9 cellular contexts compared by ENCODE assay signal in the genomic region with DNA sequence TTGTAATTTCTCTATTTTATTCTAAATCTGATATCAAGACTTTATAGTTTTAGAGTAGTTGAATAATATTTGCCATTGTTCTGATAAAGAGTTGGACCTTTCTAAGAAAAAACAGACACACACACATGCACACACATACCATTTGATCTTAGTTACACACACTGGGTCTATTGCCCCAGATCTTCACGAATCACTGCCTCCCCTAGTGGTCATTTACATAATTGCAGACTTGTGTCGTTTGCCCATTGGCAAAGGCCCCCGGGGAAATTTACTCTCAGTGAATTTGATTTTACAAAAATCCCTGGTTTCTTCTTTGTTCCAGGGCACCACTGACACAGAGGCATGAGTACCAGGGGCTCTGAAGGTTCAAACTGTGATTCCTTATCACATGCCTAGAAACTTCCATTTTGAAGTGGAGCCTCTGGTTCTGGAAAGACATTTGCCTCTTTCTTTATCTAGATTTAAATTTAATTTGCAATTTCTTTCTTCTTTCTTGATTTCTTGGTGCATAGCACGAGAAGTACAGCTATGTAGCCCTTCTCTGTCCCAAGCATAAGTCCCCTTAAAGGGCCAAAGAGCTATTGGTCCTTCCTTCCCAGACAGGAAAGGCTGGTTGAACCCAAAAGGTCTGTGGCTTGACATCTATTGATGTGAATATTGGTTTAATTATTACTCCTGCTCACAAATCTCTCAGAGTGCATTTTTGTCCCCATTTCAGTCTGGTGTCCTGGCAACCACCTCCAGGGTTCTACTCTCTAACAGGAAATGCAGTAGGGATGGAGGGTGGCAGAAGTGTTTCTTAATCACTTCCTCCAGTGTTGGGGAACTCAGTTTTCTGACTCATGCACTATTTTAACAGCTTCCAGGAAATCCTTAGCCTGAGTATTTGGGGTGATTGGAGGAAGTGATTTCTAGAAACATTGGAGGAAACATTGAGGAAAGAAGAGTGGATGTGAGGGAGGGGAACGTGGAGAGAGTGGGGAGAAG. TPM values are rescaled to one million over a fixed set of nuclear protein-coding genes. Genes with fewer than 3 reads are reported as not detected.
A peak's percentile ranks its signal among the peaks of the same experiment; 100 is the strongest.
DNase-seq lines count a peak whose midpoint lies in the region; ATAC-seq, FAIRE-seq and TF ChIP-seq lines count a peak whose summit lies in the region.
"Had no signal": no experiment of that assay in that cellular context is flagged by ENCODE, and none has a peak within 500 bp of the region (broad histone marks: within the 10 kb centered on the region; RNA-seq: fewer than 3 reads in every experiment).

No MANE protein-coding gene starts in this region.

- no peak for TF ChIP-seq POLR2A in K562 (conservative IDR thresholded peaks at IDR 0.05)

- H3K4me1 Mint-ChIP-seq in type B pancreatic cell (ENCODE audit: unreplicated experiment) = no peaks in the 10 kb centered on the region

- H3K27ac ChIP-seq in K562 (ENCODE audit: extremely low read depth, low read depth, low read length) (no peak overlapping the region), left lung (no peak overlapping the region)

- BruUV-seq in K562 (replicated peaks; lab: Mats Ljungman, UMichigan) = no TSS peak

- H2AFZ ChIP-seq in K562 (ENCODE audit: low read depth, low read length) = no peak overlapping the region

- WGBS in K562 (ENCODE audit: insufficient coverage, low coverage, missing lambda C conversion rate) = 1% methylated on average over 5 of the region's 5 CpGs

- peaks cover 6% of the 10 kb centered on the region for H3K9me3 Mint-ChIP-seq in type B pancreatic cell

- H3K9me3 ChIP-seq in K562 (replicated peaks; ENCODE audit: control insufficient read depth, insufficient read depth, low read depth, low read length) (no peaks in the 10 kb centered on the region), left lung (no peaks in the 10 kb centered on the region)

- TF ChIP-seq RAD21 in K562 (CRISPR knock-in tag; conservative IDR thresholded peaks at IDR 0.05 in 1 of 2, IDR thresholded peaks at IDR 0.05 in 1 of 2) = peak; percentile 25 to 53; a peak in 2 of 4 replicates

- in situ Hi-C loops in K562 (cut with MboI) = no loop called here

- peak; percentile 87 for ATAC-seq in K562
- ATAC-seq in left lung = peak; percentile 69
- no peak for ATAC-seq in HG03571 (IDR thresholded peaks at IDR 0.05; ENCODE audit: unreplicated experiment)

- no peak overlapping the region for H3K9ac ChIP-seq in K562 (ENCODE audit: insufficient read depth in 1 of 2, low read depth in 2 of 2, low read length in 2 of 2)

- no peak for TF ChIP-seq EP300 in K562 (IDR thresholded peaks at IDR 0.05; ENCODE audit: low read length)

- peaks cover 3% of the 10 kb centered on the region for H3K36me3 Mint-ChIP-seq in type B pancreatic cell

- POLR2A ChIA-PET in AG04449 (lab: Yijun Ruan, JAX) (no interaction called here), K562 (lab: Yijun Ruan, JAX) (interaction anchor here (0.6 kb wide), 1 partner anchor 182 kb away, joined by 3 read pairs; no protein-coding TSS in a partner anchor)

- H3K27ac Mint-ChIP-seq in type B pancreatic cell = no peak overlapping the region

- CTCF ChIA-PET in AG04449 (lab: Yijun Ruan, JAX) (interaction anchor here (1.0 to 2.0 kb wide), 5 partner anchors 9 to 45 kb away, joined by 3 to 6 read pairs (median 5); no protein-coding TSS in a partner anchor), K562 (lab: Yijun Ruan, JAX; ENCODE audit: low intra/inter-chr PET ratio) (interaction anchor here (0.6 to 1.8 kb wide), 2 partner anchors 25 to 272 kb away, joined by 3 to 11 read pairs; no protein-coding TSS in a partner anchor)

- no peak for DNase-seq in AG04449 (ENCODE audit: low read depth, low spot score)
- DNase-seq in EH (ENCODE audit: low read depth) = peak; percentile 30
- DNase-seq in NCI-H2029 treated with DMSO at 0.1 percent for 48 hours (lab: John Stamatoyannopoulos, UW) = peak; percentile 48
- peak; percentile 60 to 73 (median 64) for DNase-seq in K562 (ENCODE audit: extremely low read depth in 1 of 4, low spot score in 3 of 4)
- no peak for DNase-seq in left lung
- DNase-seq in type B pancreatic cell (ENCODE audit: extremely low spot score, unreplicated experiment) = peak; percentile 34
- no peak for DNase-seq in effector CD8-positive, alpha-beta T cell (lab: John Stamatoyannopoulos, UW)

- H3K4me3 ChIP-seq in AG04449 (ENCODE audit: low read depth, low read length) (no peak overlapping the region), K562 (no peak overlapping the region), left lung (no peak overlapping the region)

- FAIRE-seq in K562 (lab: Jason Lieb, UNC) = peak; percentile 70

- peaks cover 21% of the 10 kb centered on the region for H3K27me3 Mint-ChIP-seq in type B pancreatic cell

- H3K4me2 ChIP-seq in K562 (ENCODE audit: insufficient read depth, low read length) = no peak overlapping the region

- H3K27me3 ChIP-seq in K562 (ENCODE audit: control insufficient read depth in 2 of 2, insufficient read depth in 2 of 2, low read length in 2 of 2) = no peaks in the 10 kb centered on the region
- H3K27me3 ChIP-seq in left lung = peaks cover 0 to 39% of the 10 kb centered on the region in 2 donors

- TF ChIP-seq CTCF in AG04449 (IDR thresholded peaks at IDR 0.05; ENCODE audit: insufficient read depth, low read length, missing control alignments) (peak; percentile 54), K562 (IDR thresholded peaks at IDR 0.05 in 2 of 3, conservative IDR thresholded peaks at IDR 0.05 in 1 of 3; ENCODE audit: insufficient read depth in 2 of 3, low read depth in 1 of 3, low read length in 3 of 3) (peak; percentile 71 to 84 (median 80)), left lung (IDR thresholded peaks at IDR 0.05) (peak; percentile 69 to 72), type B pancreatic cell (conservative IDR thresholded peaks at IDR 0.05) (peak; percentile 82)

- intact Hi-C loops in K562 (cut with micrococcal nuclease) = no loop called here
- intact Hi-C loops in left lung (cut with DNase I) = no loop called here

- peaks cover 3% of the 10 kb centered on the region; the same call in 1 of the 2 replicates for H4K20me1 ChIP-seq in K562 (replicated peaks; ENCODE audit: control insufficient read depth, insufficient read depth, low read length)

- no peaks in the 10 kb centered on the region for H3K79me2 ChIP-seq in K562 (ENCODE audit: control insufficient read depth, insufficient read depth, low read length)

- no peaks in the 10 kb centered on the region for H3K9me1 ChIP-seq in K562 (ENCODE audit: control insufficient read depth, insufficient read depth, low read length)

- H3K36me3 ChIP-seq in K562 (ENCODE audit: control insufficient read depth, insufficient read depth, low read length) (no peaks in the 10 kb centered on the region), left lung (no peaks in the 10 kb centered on the region)

- no peak overlapping the region for H3K4me3 Mint-ChIP-seq in type B pancreatic cell

- no peaks in the 10 kb centered on the region for H3K4me1 ChIP-seq in K562 (replicated peaks in 1 of 2; ENCODE audit: control insufficient read depth in 2 of 2, insufficient read depth in 2 of 2, low read length in 2 of 2)
- H3K4me1 ChIP-seq in left lung = no peaks in the 10 kb centered on the region

TF ChIP-seq in K562, 482 proteins besides CTCF, POLR2A, EP300 and RAD21 (continues in another document):
- TF ChIP-seq STAT5B (CRISPR knock-in tag; IDR thresholded peaks at IDR 0.05) (no peak), NCOA6 (IDR thresholded peaks at IDR 0.05) (no peak), ZNF316 (IDR thresholded peaks at IDR 0.05) (no peak), ZKSCAN1 (IDR thresholded peaks at IDR 0.05; ENCODE audit: low read depth, low read length) (peak; percentile 91), SMC3 (conservative IDR thresholded peaks at IDR 0.05; ENCODE audit: insufficient read depth, low read depth, low read length) (peak; percentile 42), RB1 (IDR thresholded peaks at IDR 0.05; ENCODE audit: low read depth) (no peak), CBX8 (IDR thresholded peaks at IDR 0.05; ENCODE audit: borderline replicate concordance, extremely low read depth, low read depth, low read length, poor library complexity, severe bottlenecking) (no peak)
- TF ChIP-seq, protein P1, sequence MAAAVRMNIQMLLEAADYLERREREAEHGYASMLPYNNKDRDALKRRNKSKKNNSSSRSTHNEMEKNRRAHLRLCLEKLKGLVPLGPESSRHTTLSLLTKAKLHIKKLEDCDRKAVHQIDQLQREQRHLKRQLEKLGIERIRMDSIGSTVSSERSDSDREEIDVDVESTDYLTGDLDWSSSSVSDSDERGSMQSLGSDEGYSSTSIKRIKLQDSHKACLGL (CRISPR knock-in tag; IDR thresholded peaks at IDR 0.05; ENCODE audit: borderline replicate concordance, poor library complexity, severe bottlenecking) = no peak
- TF ChIP-seq, protein P2, sequence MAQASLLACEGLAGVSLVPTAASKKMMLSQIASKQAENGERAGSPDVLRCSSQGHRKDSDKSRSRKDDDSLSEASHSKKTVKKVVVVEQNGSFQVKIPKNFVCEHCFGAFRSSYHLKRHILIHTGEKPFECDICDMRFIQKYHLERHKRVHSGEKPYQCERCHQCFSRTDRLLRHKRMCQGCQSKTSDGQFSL (CRISPR knock-in tag; IDR thresholded peaks at IDR 0.05) = no peak
- TF ChIP-seq, protein P2 (tag; IDR thresholded peaks at IDR 0.05) = no peak

RNA-seq across cellular contexts. Expression of a gene that starts 32.4 kb away (rescaled TPM):
- not detected in 2 replicates for total RNA-seq in K562 (2011; cell fraction: chromatin; rRNA removed; ENCODE audit: low replicate concordance)
- total RNA-seq in K562 (2011; cell fraction: nucleolus; rRNA removed) = not detected in 2 replicates
- total RNA-seq in K562 (2011; cell fraction: nucleoplasm; rRNA removed) = 0.61 TPM in 1 of 2 replicates, not detected in the other
- total RNA-seq in K562 (2014; rRNA removed) = not detected in 2 replicates
- total RNA-seq in K562 (2014; rRNA removed; fragmentation: Illumina TruSeq; extraction: Trizol) = not detected in 2 replicates
- total RNA-seq in K562 (2015; rRNA removed; fragmentation: Illumina TruSeq; extraction: Trizol) = not detected in 2 replicates
- not detected in 2 replicates for total RNA-seq in K562 (2021)
- not detected in 2 replicates for polyA plus RNA-seq in K562 (2011; rRNA removed)
- not detected in 2 replicates for polyA plus RNA-seq in K562 (2011; cell fraction: cytosol; rRNA removed)
- not detected in 2 replicates for polyA plus RNA-seq in K562 (2011; cell fraction: nucleus; rRNA removed)
- polyA plus RNA-seq in K562 (2012) = not detected in 2 replicates
- polyA plus RNA-seq in K562 (2014; fragmentation: Illumina TruSeq; extraction: Trizol) = not detected in 2 replicates
- under 1 TPM in 1 of 2 experiments, not detected in 1; 0.04 TPM for polyA plus RNA-seq in K562 (2014; fragmentation: Nextera tagmentation; extraction: Ambion mirVana)
- polyA plus RNA-seq in K562 (2014; rRNA removed) = not detected in 2 replicates
- polyA minus RNA-seq in K562 (2011; rRNA and poly(A)+ RNA removed) = not detected in 2 replicates
- not detected in 2 replicates for polyA minus RNA-seq in K562 (2011; cell fraction: cytosol; rRNA and poly(A)+ RNA removed)
- not detected in 2 replicates for polyA minus RNA-seq in K562 (2011; cell fraction: nucleus; rRNA and poly(A)+ RNA removed)
- total RNA-seq in left lung = under 1 TPM in 1 of 2 donors, not detected in 1; 0.13 TPM
- total RNA-seq in type B pancreatic cell (ENCODE audit: low replicate concordance) = 3.0 and 7.3 TPM in 2 replicates
- total RNA-seq: glomerular endothelial cell had no signal

Comparison
In these comparisons a context has a peak if more than half of its experiments do, and no peak if none do; other contexts are left out.
1. DNase-seq: peak in EH (single experiment), NCI-H2029 treated with DMSO at 0.1 percent for 48 hours (single experiment), K562 (4 of 4) and type B pancreatic cell (single experiment); none in AG04449 (single experiment), left lung (0 of 2) and effector CD8-positive, alpha-beta T cell (single experiment).
2. Peak in every context shown above with its lines, with median percentiles within 50 percentile points of each other: CTCF ChIP-seq.